Comparison of ENCODE assay signal across 8 cellular contexts in genomic region chr1:66929999-66930822, GRCh38. TPM values are rescaled to one million over a fixed set of nuclear protein-coding genes. Genes with fewer than 3 reads are reported as not detected.
DNase-seq lines count a peak whose midpoint lies in the region; ATAC-seq and TF ChIP-seq lines count a peak whose summit lies in the region.

No MANE protein-coding gene starts in this region.

- H3K4me3 ChIP-seq in AG04450 (ENCODE audit: low read depth, low read length) (peak overlapping the region; percentile 82), WERI-Rb-1 (ENCODE audit: low read depth, low read length) (peak overlapping the region; percentile 96), breast epithelium (peak overlapping the region; percentile 76 to 87 (median 78)), skin epidermis (peak overlapping the region; percentile 61 to 93 (median 76))

- ATAC-seq in GM18870 (IDR thresholded peaks at IDR 0.05; ENCODE audit: unreplicated experiment) (peak; percentile 45), HG03103 (IDR thresholded peaks at IDR 0.05; ENCODE audit: low read depth, unreplicated experiment) (peak; percentile 63)

- H3K27ac ChIP-seq in AG04450 (ENCODE audit: low read depth, low read length) (peak overlapping the region; percentile 68), WERI-Rb-1 (peak overlapping the region; percentile 82), breast epithelium (peak overlapping the region; percentile 97 to 99), skin epidermis (peak overlapping the region; percentile 85 to 98 (median 95))

- H3K36me3 ChIP-seq in WERI-Rb-1 (no peaks in the 10 kb centered on the region; the same call in 1 of the 2 replicates), breast epithelium (no peaks in the 10 kb centered on the region)

- H3K27me3 ChIP-seq in AG04450 (ENCODE audit: control insufficient read depth, insufficient read depth, low read length) (no peaks in the 10 kb centered on the region), WERI-Rb-1 (ENCODE audit: insufficient read depth, low read depth, severe bottlenecking) (no peaks in the 10 kb centered on the region), breast epithelium (no peaks in the 10 kb centered on the region)

- TF ChIP-seq POLR2A in breast epithelium (IDR thresholded peaks at IDR 0.05) = peak; percentile 32

- intact Hi-C loops in breast epithelium (cut with DNase I; ENCODE audit: low total_unique reads) = no loop called here

- CTCF ChIA-PET in AG04450 (lab: Charles Lee) = interaction anchor here (1.5 kb wide), 1 partner anchor 66 kb away, joined by 6 read pairs; no protein-coding TSS in a partner anchor

- TF ChIP-seq CTCF in AG04450 (IDR thresholded peaks at IDR 0.05; ENCODE audit: low read depth, low read length) (peak; percentile 23; the same call in 1 of the 2 replicates), WERI-Rb-1 (IDR thresholded peaks at IDR 0.05; ENCODE audit: low read depth, low read length) (0 out of 2 replicates have a peak, but pooled peaks have one; percentile 27), breast epithelium (IDR thresholded peaks at IDR 0.05) (peak in 2 of 3 donors; percentile 4 to 46)

- H3K4me1 ChIP-seq in breast epithelium = peaks cover 0 to 11% of the 10 kb centered on the region in 2 donors

- H3K9me3 ChIP-seq in AG04450 (ENCODE audit: control insufficient read depth, insufficient read depth, low read length) = no peaks in the 10 kb centered on the region; the same call in 1 of the 2 replicates
- H3K9me3 ChIP-seq in WERI-Rb-1 (ENCODE audit: severe bottlenecking) = no peaks in the 10 kb centered on the region
- no peaks in the 10 kb centered on the region for H3K9me3 ChIP-seq in breast epithelium

- POLR2A ChIA-PET in AG04450 (lab: Yijun Ruan, JAX) = interaction anchor here (0.7 to 1.8 kb wide), 3 partner anchors 8 to 218 kb away, joined by 3 to 8 read pairs (median 3); no protein-coding TSS in a partner anchor

- DNase-seq in AG04450 (ENCODE audit: low read depth, low spot score) (peak; percentile 50), NCI-H2171 treated with DMSO at 0.1 percent for 48 hours (lab: John Stamatoyannopoulos, UW) (peak; percentile 89), WERI-Rb-1 (peak; percentile 95), breast epithelium (ENCODE audit: low spot score in 2 of 2) (peak; percentile 90 to 92), iPS-NIHi11 (ENCODE audit: low spot score) (peak; percentile 85)

RNA-seq across cellular contexts. Expression of gene MIER1, which starts 5.4 kb away (rescaled TPM):
- polyA plus RNA-seq in AG04450 (2011; rRNA removed) = 14.3 and 23.6 TPM in 2 replicates
- polyA minus RNA-seq in AG04450 (2011; rRNA and poly(A)+ RNA removed) = 17.3 and 34.7 TPM in 2 replicates
- 10 to 100 TPM; 42.4 to 51.1 (median 43.9) TPM for total RNA-seq in breast epithelium

RNA-seq across cellular contexts. Expression of gene DNAI4, which starts 5.6 kb away (rescaled TPM):
- polyA plus RNA-seq in AG04450 (2011; rRNA removed) = 2.1 and 2.2 TPM in 2 replicates
- polyA minus RNA-seq in AG04450 (2011; rRNA and poly(A)+ RNA removed) = 1.4 and 4.6 TPM in 2 replicates
- 10 to 100 TPM in 2 of 3 donors, 1 to 10 TPM in 1; 9.4 to 26.2 (median 24.3) TPM for total RNA-seq in breast epithelium

Comparison
In these comparisons a context has a peak if more than half of its experiments do, and no peak if none do; other contexts are left out.
1. Peak in every context shown above with its lines: DNase-seq, ATAC-seq, H3K4me3 ChIP-seq and H3K27ac ChIP-seq.